ENCODE assay signal across 9 cellular contexts in genomic region chr9:34588671-34589370, GRCh38. TPM values are rescaled to one million over a fixed set of nuclear protein-coding genes. Genes with fewer than 3 reads are reported as not detected.
A peak's percentile ranks its signal among the peaks of the same experiment; 100 is the strongest.
DNase-seq lines count a peak whose midpoint lies in the region; ATAC-seq and TF ChIP-seq lines count a peak whose summit lies in the region.
"Had no signal": no experiment of that assay in that cellular context is flagged by ENCODE, and none has a peak within 500 bp of the region (broad histone marks: within the 10 kb centered on the region; RNA-seq: fewer than 3 reads in every experiment).

No MANE protein-coding gene starts in this region.

- no peak for TF ChIP-seq CTCF in WTC11 (IDR thresholded peaks at IDR 0.05)
- TF ChIP-seq CTCF in omental fat pad (IDR thresholded peaks at IDR 0.05), result no peak

- H3K4me1 Mint-ChIP-seq in WTC11, result peaks cover 46% of the 10 kb centered on the region

- H3K9me3 Mint-ChIP-seq in WTC11, result no peaks in the 10 kb centered on the region

- H3K27ac Mint-ChIP-seq in WTC11, result no peak overlapping the region

- H3K36me3 Mint-ChIP-seq in WTC11, result no peaks in the 10 kb centered on the region

- H3K27ac ChIP-seq in skin epidermis, result peak overlapping the region in 1 of 21 experiments; percentile 29
- H3K27ac ChIP-seq: epithelial cell of prostate had no signal

- POLR2A ChIA-PET in WTC11 (lab: Charles Lee), result no interaction called here

- H3K4me3 ChIP-seq in iPS-11a (ENCODE audit: low read depth, low read length) (peak overlapping the region; percentile 56), skin epidermis (peak overlapping the region in 6 of 7 experiments; percentile 29 to 63 (median 38))

- H3K27me3 Mint-ChIP-seq in WTC11 (ENCODE audit: low read depth), result peaks cover 96% of the 10 kb centered on the region

- peak; percentile 43 for DNase-seq in NCI-H146 (lab: John Stamatoyannopoulos, UW)
- no peak for DNase-seq in NCI-H146 treated with DMSO at 0.1 percent for 48 hours (lab: John Stamatoyannopoulos, UW; ENCODE audit: unreplicated experiment)
- DNase-seq in WTC11 (ENCODE audit: low spot score), result no peak
- no peak for DNase-seq in inferior parietal cortex (ENCODE audit: extremely low spot score)
- no peak for DNase-seq in omental fat pad (ENCODE audit: low spot score)

- ATAC-seq in WTC11, result no peak
- no peak for ATAC-seq in omental fat pad (ENCODE audit: low FRiP score)
- no peak for ATAC-seq in GM18868 (IDR thresholded peaks at IDR 0.05; ENCODE audit: unreplicated experiment)

- CTCF ChIA-PET in WTC11 (lab: Charles Lee), result interaction anchor here (0.7 to 4.5 kb wide), 6 partner anchors 10 to 41 kb away, joined by 3 to 22 read pairs (median 14); no protein-coding TSS in a partner anchor

- peak overlapping the region; percentile 78 for H3K4me3 Mint-ChIP-seq in WTC11

TF ChIP-seq in WTC11, 78 proteins besides CTCF, POLR2A, EP300 and RAD21:
- TF ChIP-seq FOXP4 (CRISPR knock-in tag; IDR thresholded peaks at IDR 0.05), result no peak
- TF ChIP-seq ZNF532 (CRISPR knock-in tag; IDR thresholded peaks at IDR 0.05; ENCODE audit: borderline replicate concordance), result no peak
- no peak for TF ChIP-seq AR (CRISPR knock-in tag; IDR thresholded peaks at IDR 0.05)
- no peak for TF ChIP-seq JUN (CRISPR knock-in tag; IDR thresholded peaks at IDR 0.05)
- TF ChIP-seq ATF3 (CRISPR knock-in tag; conservative IDR thresholded peaks at IDR 0.05), result no peak
- no peak for TF ChIP-seq FOXK1 (CRISPR knock-in tag; IDR thresholded peaks at IDR 0.05)
- TF ChIP-seq ELF4 (CRISPR knock-in tag; IDR thresholded peaks at IDR 0.05; ENCODE audit: low read depth), result no peak
- TF ChIP-seq, protein P1, sequence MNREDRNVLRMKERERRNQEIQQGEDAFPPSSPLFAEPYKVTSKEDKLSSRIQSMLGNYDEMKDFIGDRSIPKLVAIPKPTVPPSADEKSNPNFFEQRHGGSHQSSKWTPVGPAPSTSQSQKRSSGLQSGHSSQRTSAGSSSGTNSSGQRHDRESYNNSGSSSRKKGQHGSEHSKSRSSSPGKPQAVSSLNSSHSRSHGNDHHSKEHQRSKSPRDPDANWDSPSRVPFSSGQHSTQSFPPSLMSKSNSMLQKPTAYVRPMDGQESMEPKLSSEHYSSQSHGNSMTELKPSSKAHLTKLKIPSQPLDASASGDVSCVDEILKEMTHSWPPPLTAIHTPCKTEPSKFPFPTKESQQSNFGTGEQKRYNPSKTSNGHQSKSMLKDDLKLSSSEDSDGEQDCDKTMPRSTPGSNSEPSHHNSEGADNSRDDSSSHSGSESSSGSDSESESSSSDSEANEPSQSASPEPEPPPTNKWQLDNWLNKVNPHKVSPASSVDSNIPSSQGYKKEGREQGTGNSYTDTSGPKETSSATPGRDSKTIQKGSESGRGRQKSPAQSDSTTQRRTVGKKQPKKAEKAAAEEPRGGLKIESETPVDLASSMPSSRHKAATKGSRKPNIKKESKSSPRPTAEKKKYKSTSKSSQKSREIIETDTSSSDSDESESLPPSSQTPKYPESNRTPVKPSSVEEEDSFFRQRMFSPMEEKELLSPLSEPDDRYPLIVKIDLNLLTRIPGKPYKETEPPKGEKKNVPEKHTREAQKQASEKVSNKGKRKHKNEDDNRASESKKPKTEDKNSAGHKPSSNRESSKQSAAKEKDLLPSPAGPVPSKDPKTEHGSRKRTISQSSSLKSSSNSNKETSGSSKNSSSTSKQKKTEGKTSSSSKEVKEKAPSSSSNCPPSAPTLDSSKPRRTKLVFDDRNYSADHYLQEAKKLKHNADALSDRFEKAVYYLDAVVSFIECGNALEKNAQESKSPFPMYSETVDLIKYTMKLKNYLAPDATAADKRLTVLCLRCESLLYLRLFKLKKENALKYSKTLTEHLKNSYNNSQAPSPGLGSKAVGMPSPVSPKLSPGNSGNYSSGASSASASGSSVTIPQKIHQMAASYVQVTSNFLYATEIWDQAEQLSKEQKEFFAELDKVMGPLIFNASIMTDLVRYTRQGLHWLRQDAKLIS (CRISPR knock-in tag; IDR thresholded peaks at IDR 0.05; ENCODE audit: borderline replicate concordance), result no peak
- TF ChIP-seq CREM (CRISPR knock-in tag; IDR thresholded peaks at IDR 0.05), result no peak

RNA-seq across cellular contexts. Expression of gene CNTFR, which starts 0.7 kb away (rescaled TPM):
- total RNA-seq in WTC11 (2021), result 8.7 to 18.0 TPM (median 9.9 TPM) in 3 replicates
- total RNA-seq in omental fat pad, result 10 to 100 TPM; 41.9 to 81.5 (median 60.4) TPM

RNA-seq across cellular contexts. Expression of gene RPP25L, which starts 23.1 kb away (rescaled TPM):
- total RNA-seq in WTC11 (2021) (24.5 to 35.9 TPM (median 31.4 TPM) in 3 replicates), omental fat pad (10 to 100 TPM; 13.3 to 28.1 (median 23.1) TPM)

RNA-seq across cellular contexts. Expression of gene DCTN3, which starts 31.5 kb away (rescaled TPM):
- total RNA-seq in WTC11 (2021), result 23.8 to 28.7 TPM (median 27.5 TPM) in 3 replicates
- total RNA-seq in omental fat pad, result 10 to 100 TPM; 46.5 to 93.8 (median 75.0) TPM

RNA-seq across cellular contexts. Expression of gene ARID3C, which starts 40.0 kb away (rescaled TPM):
- total RNA-seq in WTC11 (2021) (0.14 to 0.23 TPM (median 0.15 TPM) in 3 replicates), omental fat pad (not detected)

RNA-seq across cellular contexts. Expression of gene SIGMAR1, which starts 48.8 kb away (rescaled TPM):
- total RNA-seq in WTC11 (2021), result 108 to 116 TPM (median 109 TPM) in 3 replicates
- 10 to 100 TPM; 72.9 to 88.6 (median 73.2) TPM for total RNA-seq in omental fat pad
